In genomic region chr18:56257215-56257614, GRCh38 we compare ENCODE assay signal across 10 cellular contexts.
DNase-seq lines count a peak whose midpoint lies in the region; ATAC-seq lines count a peak whose summit lies in the region.
"Had no signal": no experiment of that assay in that cellular context is flagged by ENCODE, and none has a peak within 500 bp of the region (broad histone marks: within the 10 kb centered on the region; RNA-seq: fewer than 3 reads in every experiment).

No MANE protein-coding gene starts in this region.

- H3K4me3 ChIP-seq in mesendoderm (ENCODE audit: low read length): no peak overlapping the region

- no peaks in the 10 kb centered on the region for H3K79me1 ChIP-seq in mesendoderm (ENCODE audit: low read length)

- peak overlapping the region; percentile 67 for H3K27ac Mint-ChIP-seq in dendritic cell treated with granulocyte-macrophage colony-stimulating factor and Interleukin-4, amounts not matched to agents 40 ng/mL and 50 ng/mL, for 4 days
- H3K27ac Mint-ChIP-seq in natural killer cell treated with Interleukin-12 subunit alpha and Interleukin-12 subunit beta and Interleukin-15 and Interleukin-18, amount 100 ng/mL, for 72 hours: no peak overlapping the region

- H3K56ac ChIP-seq in mesendoderm (ENCODE audit: low read length): no peak overlapping the region

- H3K36me3 Mint-ChIP-seq in dendritic cell treated with granulocyte-macrophage colony-stimulating factor and Interleukin-4, amounts not matched to agents 40 ng/mL and 50 ng/mL, for 4 days (ENCODE audit: low read depth): no peaks in the 10 kb centered on the region
- H3K36me3 Mint-ChIP-seq in natural killer cell treated with Interleukin-12 subunit alpha and Interleukin-12 subunit beta and Interleukin-15 and Interleukin-18, amount 100 ng/mL, for 72 hours: no peaks in the 10 kb centered on the region

- no peak overlapping the region for H2BK120ac ChIP-seq in mesendoderm (ENCODE audit: low read depth, low read length)

- intact Hi-C loops in dendritic cell treated with granulocyte-macrophage colony-stimulating factor and Interleukin-4, amounts not matched to agents 40 ng/mL and 50 ng/mL, for 4 days (cut with micrococcal nuclease): loop anchor here (5.0 kb wide), 1 partner anchor 320 kb away; no protein-coding TSS in a partner anchor

- H3K36me3 ChIP-seq in mesendoderm (ENCODE audit: control insufficient read depth, insufficient read depth, low read length): no peaks in the 10 kb centered on the region

- H3K9me3 Mint-ChIP-seq in dendritic cell treated with granulocyte-macrophage colony-stimulating factor and Interleukin-4, amounts not matched to agents 40 ng/mL and 50 ng/mL, for 4 days: peaks cover 10% of the 10 kb centered on the region
- peaks cover 4% of the 10 kb centered on the region for H3K9me3 Mint-ChIP-seq in natural killer cell treated with Interleukin-12 subunit alpha and Interleukin-12 subunit beta and Interleukin-15 and Interleukin-18, amount 100 ng/mL, for 72 hours

- peak overlapping the region; percentile 41 for H3K4me3 Mint-ChIP-seq in dendritic cell treated with granulocyte-macrophage colony-stimulating factor and Interleukin-4, amounts not matched to agents 40 ng/mL and 50 ng/mL, for 4 days
- H3K4me3 Mint-ChIP-seq in natural killer cell treated with Interleukin-12 subunit alpha and Interleukin-12 subunit beta and Interleukin-15 and Interleukin-18, amount 100 ng/mL, for 72 hours: no peak overlapping the region

- no peak overlapping the region for H3K9ac ChIP-seq in mesendoderm (ENCODE audit: low read length)
- H3K9ac ChIP-seq: parathyroid adenoma had no signal

- no peak overlapping the region for H2BK5ac ChIP-seq in mesendoderm (ENCODE audit: low read length)

- no peak overlapping the region for H3K27ac ChIP-seq in mesendoderm (ENCODE audit: low read depth, low read length)
- H3K27ac ChIP-seq: parathyroid adenoma had no signal

- no peak overlapping the region for H2AK5ac ChIP-seq in mesendoderm (ENCODE audit: low read length)

- DNase-seq in AG08395 (ENCODE audit: low spot score) (peak; percentile 75), mesendoderm (no peak), NCI-H1417 treated with DMSO at 0.1 percent for 48 hours (lab: John Stamatoyannopoulos, UW) (no peak), midbrain (lab: John Stamatoyannopoulos, UW) (no peak)
- no peak for DNase-seq in natural killer cell treated with Interleukin-12 subunit alpha and Interleukin-12 subunit beta and Interleukin-15 and Interleukin-18, amount 100 ng/mL, for 72 hours (ENCODE audit: low spot score)
- DNase-seq: amygdala had no signal

- no peak overlapping the region for H4K5ac ChIP-seq in mesendoderm (ENCODE audit: low read length)

- ATAC-seq in GM19463 (IDR thresholded peaks at IDR 0.05; ENCODE audit: unreplicated experiment): peak; percentile 91
- ATAC-seq in HG03457 (IDR thresholded peaks at IDR 0.05; ENCODE audit: unreplicated experiment): peak; percentile 60
- no peak for ATAC-seq in natural killer cell treated with Interleukin-12 subunit alpha and Interleukin-12 subunit beta and Interleukin-15 and Interleukin-18, amount 100 ng/mL, for 72 hours

- no peaks in the 10 kb centered on the region for H3K27me3 ChIP-seq in mesendoderm (ENCODE audit: insufficient read depth, low read length, poor library complexity)

- peaks cover 23% of the 10 kb centered on the region for H3K4me1 Mint-ChIP-seq in dendritic cell treated with granulocyte-macrophage colony-stimulating factor and Interleukin-4, amounts not matched to agents 40 ng/mL and 50 ng/mL, for 4 days (ENCODE audit: low read depth)
- H3K4me1 Mint-ChIP-seq in natural killer cell treated with Interleukin-12 subunit alpha and Interleukin-12 subunit beta and Interleukin-15 and Interleukin-18, amount 100 ng/mL, for 72 hours (ENCODE audit: low read depth in 2 of 2): no peaks in the 10 kb centered on the region

- no peak overlapping the region for H4K8ac ChIP-seq in mesendoderm (ENCODE audit: low read depth, low read length)

- WGBS in mesendoderm (ENCODE audit: extremely low coverage, insufficient coverage, low lambda C conversion rate): no CpG with 5 or more reads among the region's 5 CpGs

- H3K27me3 Mint-ChIP-seq in dendritic cell treated with granulocyte-macrophage colony-stimulating factor and Interleukin-4, amounts not matched to agents 40 ng/mL and 50 ng/mL, for 4 days: no peaks in the 10 kb centered on the region
- no peaks in the 10 kb centered on the region for H3K27me3 Mint-ChIP-seq in natural killer cell treated with Interleukin-12 subunit alpha and Interleukin-12 subunit beta and Interleukin-15 and Interleukin-18, amount 100 ng/mL, for 72 hours

- no peak overlapping the region for H3K4ac ChIP-seq in mesendoderm (ENCODE audit: low read depth, low read length)

- H3K4me1 ChIP-seq in mesendoderm (ENCODE audit: control insufficient read depth, low read depth, low read length): no peaks in the 10 kb centered on the region
- H3K4me1 ChIP-seq: parathyroid adenoma had no signal

- no peak overlapping the region for H3K4me2 ChIP-seq in mesendoderm (ENCODE audit: low read length)

- H3K18ac ChIP-seq in mesendoderm (ENCODE audit: low read length): no peak overlapping the region

- no peaks in the 10 kb centered on the region for H3K79me2 ChIP-seq in mesendoderm (ENCODE audit: control insufficient read depth, insufficient read depth, low read length)
- H3K79me2 ChIP-seq: parathyroid adenoma had no signal

- H3K23ac ChIP-seq in mesendoderm (ENCODE audit: low read length): no peak overlapping the region

- no peak overlapping the region for H2BK15ac ChIP-seq in mesendoderm (replicated peaks; ENCODE audit: low read depth)

Comparison
In these comparisons a context has a peak if more than half of its experiments do, and no peak if none do; other contexts are left out.
1. ATAC-seq: peak in GM19463 (single experiment) and HG03457 (single experiment); none in natural killer cell treated with Interleukin-12 subunit alpha and Interleukin-12 subunit beta and Interleukin-15 and Interleukin-18, amount 100 ng/mL, for 72 hours (0 of 2).